In the genomic region with DNA sequence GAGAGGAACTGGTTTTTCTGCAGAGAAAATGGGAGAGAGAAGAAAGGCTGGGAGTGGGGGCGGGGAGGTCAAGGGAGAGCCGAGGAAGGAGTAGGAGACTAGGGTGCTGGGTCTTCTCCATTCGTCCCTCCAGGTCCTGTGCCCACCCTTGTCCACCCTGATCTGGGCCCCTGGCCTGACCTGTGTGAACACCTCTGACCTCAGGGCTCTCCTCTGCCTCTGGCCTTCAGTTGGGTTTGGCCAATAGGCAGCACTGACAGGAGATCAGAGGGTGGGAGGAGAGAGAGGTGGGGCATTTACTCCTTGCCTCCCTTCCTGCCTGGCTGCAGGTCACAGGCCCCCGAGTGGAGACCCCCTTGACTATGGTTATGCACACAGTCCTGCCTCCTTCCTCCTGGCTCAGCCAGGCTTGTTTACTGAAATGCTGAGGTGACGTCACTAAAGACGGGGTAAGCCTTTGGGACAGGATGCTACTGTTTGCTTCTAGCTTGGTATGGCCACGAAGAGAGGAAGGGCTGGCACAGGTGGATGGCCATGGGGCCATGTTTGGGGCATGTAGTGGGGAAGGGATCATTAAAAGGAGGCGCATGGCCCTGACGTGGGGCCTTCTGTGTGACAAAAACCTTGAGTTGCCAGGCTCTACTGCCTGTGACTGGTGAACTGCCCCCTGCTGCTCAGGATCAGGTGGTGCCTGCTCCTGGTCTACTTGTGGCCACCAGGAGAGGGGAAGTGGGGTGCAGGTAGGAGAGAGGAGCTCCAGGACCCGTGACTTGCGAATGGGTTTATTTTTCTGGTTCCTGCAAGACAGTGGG, we compare ENCODE assay signal across 17 cellular contexts.
DNase-seq lines count a peak whose midpoint lies in the region; ATAC-seq and TF ChIP-seq lines count a peak whose summit lies in the region.
"Had no signal": no experiment of that assay in that cellular context is flagged by ENCODE, and none has a peak within 500 bp of the region (broad histone marks: within the 10 kb centered on the region; RNA-seq: fewer than 3 reads in every experiment).

No MANE protein-coding gene starts in this region.

- H3K9ac ChIP-seq in HCT116 (ENCODE audit: low read length) = no peak overlapping the region
- no peak overlapping the region for H3K9ac ChIP-seq in SU-DHL-6 (ENCODE audit: low read length)
- no peak overlapping the region for H3K9ac ChIP-seq in neural progenitor cell

- POLR2A ChIA-PET in HCT116 (lab: Charles Lee) = no interaction called here

- H3K36me3 ChIP-seq in HCT116 (ENCODE audit: control insufficient read depth in 1 of 2, insufficient read depth in 2 of 2, low read length in 2 of 2) = no peaks in the 10 kb centered on the region
- H3K36me3 ChIP-seq in SU-DHL-6 (ENCODE audit: low read length) = no peaks in the 10 kb centered on the region
- H3K36me3 ChIP-seq in neural progenitor cell = no peaks in the 10 kb centered on the region
- H3K36me3 ChIP-seq: tibial artery had no signal

- H3K36me3 Mint-ChIP-seq in neural progenitor cell = no peaks in the 10 kb centered on the region
- H3K36me3 Mint-ChIP-seq: brain; CD8-positive, alpha-beta T cell; mesothelial cell of epicardium had no signal

- H3K79me2 ChIP-seq in HCT116 (ENCODE audit: insufficient read depth, low read length) (no peaks in the 10 kb centered on the region), SU-DHL-6 (ENCODE audit: insufficient read depth, low read length) (no peaks in the 10 kb centered on the region), neural progenitor cell (ENCODE audit: low read depth) (no peaks in the 10 kb centered on the region)

- H3K4me2 ChIP-seq in HCT116 (ENCODE audit: low read length) (no peak overlapping the region), SU-DHL-6 (ENCODE audit: low read depth, low read length, poor library complexity, severe bottlenecking) (no peak overlapping the region), neural progenitor cell (no peak overlapping the region)

- H4K20me1 ChIP-seq in HCT116 (ENCODE audit: insufficient read depth) (no peaks in the 10 kb centered on the region), SU-DHL-6 (ENCODE audit: low read depth, low read length) (no peaks in the 10 kb centered on the region), neural progenitor cell (ENCODE audit: low read depth) (no peaks in the 10 kb centered on the region)

- peak; percentile 80 for ATAC-seq in HCT116
- ATAC-seq in HG02588 (IDR thresholded peaks at IDR 0.05; ENCODE audit: unreplicated experiment) = no peak
- no peak for ATAC-seq in HG03469 (IDR thresholded peaks at IDR 0.05; ENCODE audit: unreplicated experiment)
- ATAC-seq in HG02852 (IDR thresholded peaks at IDR 0.05; ENCODE audit: unreplicated experiment) = no peak
- ATAC-seq: CD8-positive, alpha-beta T cell had no signal

- H2AFZ ChIP-seq in HCT116 (ENCODE audit: low read depth, low read length, poor library complexity, severe bottlenecking) (no peak overlapping the region), SU-DHL-6 (ENCODE audit: low read depth, low read length, severe bottlenecking) (no peak overlapping the region), neural progenitor cell (replicated peaks) (no peak overlapping the region)

- RAD21 ChIA-PET in HCT116 (lab: Charles Lee; ENCODE audit: low non-redundant PET in 1 of 2, low total read pairs in 2 of 2, uncharacterized antibody in 2 of 2, unreplicated experiment in 2 of 2) = no interaction called here

- H3K9me3 Mint-ChIP-seq in neural progenitor cell = no peaks in the 10 kb centered on the region
- H3K9me3 Mint-ChIP-seq: CD8-positive, alpha-beta T cell; dendritic cell treated with granulocyte-macrophage colony-stimulating factor and Interleukin-4, amounts not matched to agents 40 ng/mL and 50 ng/mL, for 4 days; mesothelial cell of epicardium had no signal

- BruUV-seq in HCT116 (replicated peaks; lab: Mats Ljungman, UMichigan) = no TSS peak

- CTCF ChIA-PET in HCT116 (lab: Charles Lee) = interaction anchor here (1.0 kb wide), 1 partner anchor 122 kb away, joined by 4 read pairs; no protein-coding TSS in a partner anchor

- no peak for TF ChIP-seq POLR2A in HCT116 (IDR thresholded peaks at IDR 0.05; ENCODE audit: borderline replicate concordance, extremely low read depth, insufficient read depth, insufficient read length)

- peaks cover 16% of the 10 kb centered on the region for H3K27me3 Mint-ChIP-seq in neural progenitor cell (ENCODE audit: insufficient read depth, low read depth)

- DNase-seq in NCI-H510A (lab: John Stamatoyannopoulos, UW) (peak; percentile 93), NCI-H510A treated with DMSO at 0.1 percent for 48 hours (lab: John Stamatoyannopoulos, UW) (no peak), HCT116 (ENCODE audit: low read depth, low spot score) (no peak), neural progenitor cell (ENCODE audit: low spot score) (no peak)
- DNase-seq: activated naive CD4-positive, alpha-beta T cell treated with anti-CD3 and anti-CD28 coated beads, Interleukin-2, amount 50 U/mL, for 16 hours; CD8-positive, alpha-beta T cell; Kasumi-1; NCI-H1694 treated with DMSO at 0.1 percent for 48 hours had no signal

- no peaks in the 10 kb centered on the region for H3K4me1 ChIP-seq in HCT116 (ENCODE audit: control insufficient read depth in 1 of 2, insufficient read depth in 2 of 2, low read length in 2 of 2)
- H3K4me1 ChIP-seq in neural progenitor cell = peaks cover 25% of the 10 kb centered on the region
- H3K4me1 ChIP-seq: tibial artery had no signal

- H3K4me3 ChIP-seq in HCT116 (replicated peaks in 1 of 2; ENCODE audit: low read depth in 1 of 2, low read length in 2 of 2) (no peak overlapping the region), SU-DHL-6 (ENCODE audit: insufficient read depth, low read length, poor library complexity, severe bottlenecking) (no peak overlapping the region), neural progenitor cell (no peak overlapping the region)
- H3K4me3 ChIP-seq: tibial artery had no signal

- no peaks in the 10 kb centered on the region for H3F3A ChIP-seq in SU-DHL-6 (ENCODE audit: insufficient read depth)
- H3F3A ChIP-seq in neural progenitor cell (ENCODE audit: low read depth) = no peaks in the 10 kb centered on the region

- H3K27ac ChIP-seq in HCT116 (ENCODE audit: low read depth, low read length) = no peak overlapping the region
- H3K27ac ChIP-seq in SU-DHL-6 (ENCODE audit: low read depth, low read length) = no peak overlapping the region
- H3K27ac ChIP-seq in neural progenitor cell = no peak overlapping the region
- H3K27ac ChIP-seq: HL-60, tibial artery had no signal

- H3K4me3 Mint-ChIP-seq in neural progenitor cell = no peak overlapping the region
- H3K4me3 Mint-ChIP-seq: brain; CD8-positive, alpha-beta T cell; dendritic cell treated with granulocyte-macrophage colony-stimulating factor and Interleukin-4, amounts not matched to agents 40 ng/mL and 50 ng/mL, for 4 days; mesothelial cell of epicardium had no signal

- no peak overlapping the region for H3K27ac Mint-ChIP-seq in neural progenitor cell
- H3K27ac Mint-ChIP-seq: CD8-positive, alpha-beta T cell; dendritic cell treated with granulocyte-macrophage colony-stimulating factor and Interleukin-4, amounts not matched to agents 40 ng/mL and 50 ng/mL, for 4 days; mesothelial cell of epicardium had no signal

- no peaks in the 10 kb centered on the region for H3K4me1 Mint-ChIP-seq in neural progenitor cell
- H3K4me1 Mint-ChIP-seq: mesothelial cell of epicardium had no signal

- H3K9me3 ChIP-seq in HCT116 (ENCODE audit: control insufficient read depth in 1 of 2, insufficient read depth in 1 of 2, low read depth in 1 of 2, low read length in 2 of 2) (no peaks in the 10 kb centered on the region), SU-DHL-6 (ENCODE audit: insufficient read depth, low read length) (no peaks in the 10 kb centered on the region), neural progenitor cell (ENCODE audit: low read depth) (no peaks in the 10 kb centered on the region)
- H3K9me3 ChIP-seq: tibial artery had no signal

- TF ChIP-seq RAD21 in HCT116 (IDR thresholded peaks at IDR 0.05; ENCODE audit: low read depth) = no peak

- peaks cover 11% of the 10 kb centered on the region; the same call in 1 of the 2 replicates for H3K27me3 ChIP-seq in HCT116 (ENCODE audit: insufficient read depth, low read length)
- no peaks in the 10 kb centered on the region for H3K27me3 ChIP-seq in SU-DHL-6 (ENCODE audit: low read length)
- no peaks in the 10 kb centered on the region for H3K27me3 ChIP-seq in neural progenitor cell

- H3K9me2 ChIP-seq in HCT116 (ENCODE audit: insufficient read depth) (no peaks in the 10 kb centered on the region), SU-DHL-6 (replicated peaks; ENCODE audit: insufficient read depth, low read length) (no peaks in the 10 kb centered on the region)

- intact Hi-C loops in HCT116 (cut with micrococcal nuclease) = no loop called here

- TF ChIP-seq CTCF in HCT116 (IDR thresholded peaks at IDR 0.05 in 2 of 3, conservative IDR thresholded peaks at IDR 0.05 in 1 of 3; ENCODE audit: borderline replicate concordance in 1 of 3, insufficient read depth in 1 of 3, low read depth in 2 of 3, low read length in 2 of 3) (peak in 2 of 3 experiments; percentile 37 to 50; a peak in 4 of 6 replicates), SU-DHL-6 (IDR thresholded peaks at IDR 0.05; ENCODE audit: insufficient read depth, low read length, poor library complexity, severe bottlenecking) (peak; percentile 24), neural progenitor cell (IDR thresholded peaks at IDR 0.05) (peak; percentile 21)

TF ChIP-seq in HCT116, 20 proteins besides CTCF, POLR2A, EP300 and RAD21 (continues in another document):
- TF ChIP-seq EGR1 (IDR thresholded peaks at IDR 0.05; ENCODE audit: low read depth) = no peak
- TF ChIP-seq ZFX (IDR thresholded peaks at IDR 0.05) = no peak
- TF ChIP-seq FOSL1 (IDR thresholded peaks at IDR 0.05; ENCODE audit: low read depth) = no peak
- no peak for TF ChIP-seq JUND (IDR thresholded peaks at IDR 0.05)
- no peak for TF ChIP-seq SIN3A (IDR thresholded peaks at IDR 0.05; ENCODE audit: low read depth)
- TF ChIP-seq CBX3 (IDR thresholded peaks at IDR 0.05; ENCODE audit: low read depth) = no peak
- TF ChIP-seq SP1 (IDR thresholded peaks at IDR 0.05; ENCODE audit: low read depth) = no peak
- no peak for TF ChIP-seq ZBTB33 (IDR thresholded peaks at IDR 0.05; ENCODE audit: extremely low read depth, insufficient replicate concordance, low read length)
